ENCODE assay signal across 16 cellular contexts in genomic region chr2:53600835-53601234, GRCh38.
DNase-seq lines count a peak whose midpoint lies in the region; ATAC-seq and TF ChIP-seq lines count a peak whose summit lies in the region.
"Had no signal": no experiment of that assay in that cellular context is flagged by ENCODE, and none has a peak within 500 bp of the region (broad histone marks: within the 10 kb centered on the region; RNA-seq: fewer than 3 reads in every experiment).

No MANE protein-coding gene starts in this region.

- no peaks in the 10 kb centered on the region for H3K9me3 Mint-ChIP-seq in activated CD4-positive, alpha-beta memory T cell treated with anti-CD3 and anti-CD28 coated beads, Interleukin-2, amount 10 ng/mL, durations not matched to agents 7 days and 5 days
- H3K9me3 Mint-ChIP-seq: activated CD4-positive, alpha-beta memory T cell treated with anti-CD3 and anti-CD28 coated beads for 36 hours; dendritic cell treated with granulocyte-macrophage colony-stimulating factor and Interleukin-4, amounts not matched to agents 40 ng/mL and 50 ng/mL, for 4 days; T-helper 1 cell treated with Interleukin-12 subunit alpha and Interleukin-12 subunit beta and Interleukin-4 antibody, amounts not matched to agents 30 μg/mL and 1 μg/mL, for 36 hours had no signal

- CTCF ChIA-PET in activated CD4-positive, alpha-beta memory T cell treated with anti-CD3 and anti-CD28 coated beads, Interleukin-2, amount 10 ng/mL, durations not matched to agents 7 days and 5 days (lab: Charles Lee), result no interaction called here

- no peaks in the 10 kb centered on the region for H3K36me3 ChIP-seq in ascending aorta
- H3K36me3 ChIP-seq: upper lobe of left lung had no signal

- no peak for TF ChIP-seq CTCF in choroid plexus epithelial cell (conservative IDR thresholded peaks at IDR 0.05; ENCODE audit: low read depth, low read length)
- no peak for TF ChIP-seq CTCF in ascending aorta (IDR thresholded peaks at IDR 0.05)

- no peaks in the 10 kb centered on the region for H3K27me3 Mint-ChIP-seq in activated CD4-positive, alpha-beta memory T cell treated with anti-CD3 and anti-CD28 coated beads, Interleukin-2, amount 10 ng/mL, durations not matched to agents 7 days and 5 days
- H3K27me3 Mint-ChIP-seq: dendritic cell treated with granulocyte-macrophage colony-stimulating factor and Interleukin-4, amounts not matched to agents 40 ng/mL and 50 ng/mL, for 4 days had no signal

- intact Hi-C loops in ascending aorta (cut with DNase I), result no loop called here

- peak; percentile 67 for DNase-seq in A172 (ENCODE audit: low spot score)
- DNase-seq in HT1080 (ENCODE audit: low read depth), result peak; percentile 53
- DNase-seq in NCI-H510A (lab: John Stamatoyannopoulos, UW), result peak; percentile 17
- peak; percentile 15 for DNase-seq in choroid plexus epithelial cell (ENCODE audit: low read depth)
- DNase-seq in ascending aorta (ENCODE audit: low spot score in 2 of 2), result no peak
- no peak for DNase-seq in activated CD4-positive, alpha-beta T cell treated with anti-CD3 and anti-CD28 coated beads, Interleukin-2, amount 50 U/mL, for 1 hour
- DNase-seq in activated CD4-positive, alpha-beta memory T cell treated with anti-CD3 and anti-CD28 coated beads, Interleukin-2, amount 10 ng/mL, durations not matched to agents 7 days and 5 days, result no peak
- DNase-seq: activated CD4-positive, alpha-beta memory T cell treated with anti-CD3 and anti-CD28 coated beads for 36 hours; activated naive CD4-positive, alpha-beta T cell; foreskin fibroblast; KBM-7; left colon had no signal

- H3K9me3 ChIP-seq in ascending aorta, result no peaks in the 10 kb centered on the region
- H3K9me3 ChIP-seq: upper lobe of left lung had no signal

- no peaks in the 10 kb centered on the region for H3K4me1 Mint-ChIP-seq in activated CD4-positive, alpha-beta memory T cell treated with anti-CD3 and anti-CD28 coated beads, Interleukin-2, amount 10 ng/mL, durations not matched to agents 7 days and 5 days

- H3K4me3 Mint-ChIP-seq in activated CD4-positive, alpha-beta memory T cell treated with anti-CD3 and anti-CD28 coated beads, Interleukin-2, amount 10 ng/mL, durations not matched to agents 7 days and 5 days, result no peak overlapping the region
- H3K4me3 Mint-ChIP-seq: activated CD4-positive, alpha-beta memory T cell treated with anti-CD3 and anti-CD28 coated beads for 36 hours; dendritic cell treated with granulocyte-macrophage colony-stimulating factor and Interleukin-4, amounts not matched to agents 40 ng/mL and 50 ng/mL, for 4 days; T-helper 1 cell treated with Interleukin-12 subunit alpha and Interleukin-12 subunit beta and Interleukin-4 antibody, amounts not matched to agents 30 μg/mL and 1 μg/mL, for 36 hours had no signal

- no peaks in the 10 kb centered on the region for H3K4me1 ChIP-seq in ascending aorta
- H3K4me1 ChIP-seq: upper lobe of left lung had no signal

- POLR2A ChIA-PET in activated CD4-positive, alpha-beta memory T cell treated with anti-CD3 and anti-CD28 coated beads, Interleukin-2, amount 10 ng/mL, durations not matched to agents 7 days and 5 days (lab: Charles Lee), result no interaction called here

- H3K27me3 ChIP-seq in ascending aorta, result no peaks in the 10 kb centered on the region
- H3K27me3 ChIP-seq: upper lobe of left lung had no signal

- no peak for ATAC-seq in GM21390 (IDR thresholded peaks at IDR 0.05; ENCODE audit: unreplicated experiment)
- ATAC-seq: left colon had no signal

- H3K27ac Mint-ChIP-seq in activated CD4-positive, alpha-beta memory T cell treated with anti-CD3 and anti-CD28 coated beads, Interleukin-2, amount 10 ng/mL, durations not matched to agents 7 days and 5 days, result no peak overlapping the region
- H3K27ac Mint-ChIP-seq: activated CD4-positive, alpha-beta memory T cell treated with anti-CD3 and anti-CD28 coated beads for 36 hours; dendritic cell treated with granulocyte-macrophage colony-stimulating factor and Interleukin-4, amounts not matched to agents 40 ng/mL and 50 ng/mL, for 4 days; T-helper 1 cell treated with Interleukin-12 subunit alpha and Interleukin-12 subunit beta and Interleukin-4 antibody, amounts not matched to agents 30 μg/mL and 1 μg/mL, for 36 hours had no signal

- no peak overlapping the region for H3K27ac ChIP-seq in ascending aorta
- H3K27ac ChIP-seq: upper lobe of left lung had no signal

- H3K36me3 Mint-ChIP-seq in activated CD4-positive, alpha-beta memory T cell treated with anti-CD3 and anti-CD28 coated beads, Interleukin-2, amount 10 ng/mL, durations not matched to agents 7 days and 5 days (ENCODE audit: low read depth), result no peaks in the 10 kb centered on the region
- H3K36me3 Mint-ChIP-seq: activated CD4-positive, alpha-beta memory T cell treated with anti-CD3 and anti-CD28 coated beads for 36 hours had no signal

- no peak overlapping the region for H3K4me3 ChIP-seq in choroid plexus epithelial cell (ENCODE audit: low read depth, low read length)
- no peak overlapping the region for H3K4me3 ChIP-seq in ascending aorta
- H3K4me3 ChIP-seq: upper lobe of left lung had no signal

Comparison
In these comparisons a context has a peak if more than half of its experiments do, and no peak if none do; other contexts are left out.
1. DNase-seq: peak in A172 (single experiment), HT1080 (single experiment), NCI-H510A (single experiment) and choroid plexus epithelial cell (single experiment); none in ascending aorta (0 of 2), activated CD4-positive, alpha-beta T cell treated with anti-CD3 and anti-CD28 coated beads, Interleukin-2, amount 50 U/mL, for 1 hour (single experiment) and activated CD4-positive, alpha-beta memory T cell treated with anti-CD3 and anti-CD28 coated beads, Interleukin-2, amount 10 ng/mL, durations not matched to agents 7 days and 5 days (single experiment).